21 cellular contexts compared by ENCODE assay signal in genomic region chr12:62345667-62346066, GRCh38.
"Had no signal": no experiment of that assay in that cellular context is flagged by ENCODE, and none has a peak within 500 bp of the region (broad histone marks: within the 10 kb centered on the region; RNA-seq: fewer than 3 reads in every experiment).

No MANE protein-coding gene starts in this region.

- H3K27me3 Mint-ChIP-seq: activated CD4-positive, alpha-beta T cell treated with anti-CD3 and anti-CD28 coated beads, Interleukin-2, amount 10 ng/mL, durations not matched to agents 7 days and 5 days; central memory CD8-positive, alpha-beta T cell; effector memory CD8-positive, alpha-beta T cell; stimulated activated memory B cell treated with anti-CD40 and anti-IgM and Interleukin-4, amounts not matched to agents 10 μg/mL and 1 μg/mL and 100 μg/mL, for 72 hours had no signal

- H3K4me1 Mint-ChIP-seq: neural crest cell had no signal

- H3K27me3 ChIP-seq: dorsolateral prefrontal cortex, heart left ventricle, sigmoid colon, stomach, suprapubic skin, tibial nerve had no signal

- H3K27ac ChIP-seq: dorsolateral prefrontal cortex, heart left ventricle, sigmoid colon, stomach, suprapubic skin, tibial nerve, WERI-Rb-1 had no signal

- H3K9me3 ChIP-seq: sigmoid colon, stomach, suprapubic skin had no signal

- ATAC-seq: activated T-cell treated with anti-CD3 and anti-CD28 coated beads, Interleukin-2, amount 50 U/mL, for 72 hours; effector memory CD8-positive, alpha-beta T cell; heart left ventricle; left cardiac atrium; stimulated activated memory B cell treated with anti-CD40 and anti-IgM and Interleukin-4, amounts not matched to agents 10 μg/mL and 1 μg/mL and 100 μg/mL, for 72 hours had no signal

- H3K4me3 Mint-ChIP-seq: activated CD4-positive, alpha-beta T cell treated with anti-CD3 and anti-CD28 coated beads, Interleukin-2, amount 10 ng/mL, durations not matched to agents 7 days and 5 days; activated T-cell treated with anti-CD3 and anti-CD28 coated beads, Interleukin-2, amount 50 U/mL, for 72 hours; central memory CD8-positive, alpha-beta T cell; effector memory CD8-positive, alpha-beta T cell; neural crest cell; stimulated activated memory B cell treated with anti-CD40 and anti-IgM and Interleukin-4, amounts not matched to agents 10 μg/mL and 1 μg/mL and 100 μg/mL, for 72 hours had no signal

- DNase-seq: activated CD4-positive, alpha-beta T cell treated with anti-CD3 and anti-CD28 coated beads, Interleukin-2, amount 10 ng/mL, durations not matched to agents 7 days and 5 days; activated CD4-positive, CD25-positive, alpha-beta regulatory T cell treated with anti-CD3 and anti-CD28 coated beads, Interleukin-2, amount 50 U/mL, for 72 hours; activated CD8-positive, alpha-beta memory T cell treated with anti-CD3 and anti-CD28 coated beads, Interleukin-2, amount 50 U/mL, for 48 hours; activated gamma-delta T cell; activated T-cell treated with anti-CD3 and anti-CD28 coated beads, Interleukin-2, amount 50 U/mL, for 72 hours; dorsolateral prefrontal cortex; effector memory CD8-positive, alpha-beta T cell; heart left ventricle; left cardiac atrium; posterior cingulate gyrus; sigmoid colon; stimulated activated CD4-positive, alpha-beta T cell treated with anti-CD3 and anti-CD28 coated beads, Interleukin-15, amount 100 ng/mL, for 24 hours; stomach; SW 1271; WERI-Rb-1 had no signal

- H3K36me3 ChIP-seq: WERI-Rb-1 had no signal

- H3K9me3 Mint-ChIP-seq: central memory CD8-positive, alpha-beta T cell; effector memory CD8-positive, alpha-beta T cell; stimulated activated memory B cell treated with anti-CD40 and anti-IgM and Interleukin-4, amounts not matched to agents 10 μg/mL and 1 μg/mL and 100 μg/mL, for 72 hours had no signal

- H3K27ac Mint-ChIP-seq: stimulated activated memory B cell treated with anti-CD40 and anti-IgM and Interleukin-4, amounts not matched to agents 10 μg/mL and 1 μg/mL and 100 μg/mL, for 72 hours had no signal

- H3K4me3 ChIP-seq: dorsolateral prefrontal cortex, heart left ventricle, sigmoid colon, smooth muscle cell, stomach, suprapubic skin, tibial nerve had no signal

- H3K4me1 ChIP-seq: stomach, suprapubic skin, tibial nerve had no signal
